15 cellular contexts compared by ENCODE assay signal in genomic region chr3:72247126-72247525, GRCh38.
"Had no signal": no experiment of that assay in that cellular context is flagged by ENCODE, and none has a peak within 500 bp of the region (broad histone marks: within the 10 kb centered on the region; RNA-seq: fewer than 3 reads in every experiment).

No MANE protein-coding gene starts in this region.

- ATAC-seq: natural killer cell; pancreas; stimulated activated effector memory CD8-positive, alpha-beta T cell treated with anti-CD3 and anti-CD28 coated beads, Interleukin-12 subunit alpha, Interleukin-12 subunit beta, amount 100 ng/mL, for 72 hours had no signal

- H3K4me3 ChIP-seq: pancreas, tibial nerve, uterus had no signal

- H3K27me3 ChIP-seq: neutrophil, pancreas, tibial nerve, uterus had no signal

- H3K9me3 ChIP-seq: neutrophil, pancreas, tibial nerve, uterus had no signal

- H3K27ac ChIP-seq: epithelial cell of prostate, neutrophil, pancreas, tibial nerve, uterus, WERI-Rb-1 had no signal

- H3K4me1 ChIP-seq: pancreas, uterus had no signal

- DNase-seq: activated CD4-positive, alpha-beta T cell treated with anti-CD3 and anti-CD28 coated beads, Interleukin-2, amount 50 U/mL, for 48 hours; activated naive CD4-positive, alpha-beta T cell; endodermal cell; foreskin fibroblast; mesenchymal stem cell; natural killer cell; pancreas; stimulated activated CD4-positive, alpha-beta T cell treated with anti-CD3 and anti-CD28 coated beads, Interleukin-4, amount 100 ng/mL, for 24 hours; T-helper 2 cell; WERI-Rb-1 had no signal

- H3K36me3 ChIP-seq: neutrophil, pancreas, tibial nerve, uterus, WERI-Rb-1 had no signal
